Comparison of ENCODE assay signal across 8 cellular contexts in the genomic region with DNA sequence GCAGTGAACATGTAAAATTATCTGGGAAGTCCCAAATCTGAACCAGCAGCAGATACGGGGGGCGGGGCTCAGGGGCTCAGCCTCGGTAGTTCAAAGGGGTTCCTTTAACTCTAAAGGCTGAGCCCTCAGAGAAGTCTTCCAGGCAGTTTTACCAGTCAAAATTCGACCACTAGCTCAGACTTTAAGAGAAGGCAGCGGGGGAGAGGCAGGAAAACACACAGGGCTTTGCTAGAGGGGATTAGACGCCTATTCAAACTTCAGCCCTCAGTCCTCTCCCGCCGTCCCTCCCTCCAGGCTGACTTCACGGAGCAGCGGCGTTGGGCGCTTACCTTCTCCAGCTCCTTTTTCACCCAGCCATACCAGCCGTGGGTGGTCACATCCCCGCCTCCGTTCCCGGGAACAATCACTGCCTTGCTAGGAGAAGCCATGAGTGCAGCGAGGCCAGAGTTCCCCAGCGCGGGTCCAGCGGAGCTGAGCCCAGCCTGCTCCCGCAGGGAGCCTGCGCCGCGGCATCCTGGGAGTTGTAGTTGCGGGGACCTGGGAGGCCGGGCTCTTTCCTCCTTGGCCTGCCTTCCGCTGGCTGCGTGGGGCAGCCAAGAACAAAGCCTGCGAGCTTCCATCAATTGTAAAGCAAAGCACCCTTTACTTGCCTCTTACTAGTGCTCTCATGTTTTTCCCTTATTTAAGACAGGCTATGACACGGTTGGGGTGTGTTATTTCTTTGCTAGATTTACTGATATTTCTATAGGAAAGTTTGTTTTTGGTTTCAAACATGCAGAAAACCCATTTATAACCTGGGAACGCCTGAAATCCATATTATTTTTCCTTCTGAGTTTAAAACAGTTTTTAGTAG. TPM values are rescaled to one million over a fixed set of nuclear protein-coding genes. Genes with fewer than 3 reads are reported as not detected.
DNase-seq lines count a peak whose midpoint lies in the region; ATAC-seq, FAIRE-seq and TF ChIP-seq lines count a peak whose summit lies in the region.

TSS of gene RBBP9 (minus strand) at position 486 of the 853 bp plus-strand sequence. CDS start at position 428, 58 bp downstream.

- WGBS in body of pancreas, 2 donors: 3 to 4% methylated on average over 19 to 31 of the region's 31 CpGs
- WGBS in iPS DF 6.9 (ENCODE audit: insufficient coverage, insufficient read length): no CpG with 5 or more reads among the region's 31 CpGs

- H3K36me3 ChIP-seq in body of pancreas (replicated peaks in 1 of 2; ENCODE audit: insufficient read depth in 1 of 2, low read depth in 2 of 2): peaks cover 0 to 3% of the 10 kb centered on the region in 2 donors
- H3K36me3 ChIP-seq in iPS DF 6.9 (ENCODE audit: control insufficient read depth, insufficient read depth, low read length): no peaks in the 10 kb centered on the region; the same call in 1 of the 2 replicates
- H3K36me3 ChIP-seq in gastrocnemius medialis: peaks cover 0 to 7% of the 10 kb centered on the region in 2 donors

- peak; percentile 36 for FAIRE-seq in TTC549 (lab: Jason Lieb, UNC)

- H3K9me3 ChIP-seq in body of pancreas (no peaks in the 10 kb centered on the region), iPS DF 6.9 (ENCODE audit: control insufficient read depth, insufficient read depth, low read length) (no peaks in the 10 kb centered on the region), gastrocnemius medialis (no peaks in the 10 kb centered on the region)

- TF ChIP-seq POLR2A in body of pancreas (IDR thresholded peaks at IDR 0.05) (peak in 2 of 3 donors; percentile 54), gastrocnemius medialis (IDR thresholded peaks at IDR 0.05) (no peak)

- H3K4me1 ChIP-seq in body of pancreas (peaks cover 13% of the 10 kb centered on the region), iPS DF 6.9 (ENCODE audit: control insufficient read depth, insufficient read depth, low read length) (no peaks in the 10 kb centered on the region), gastrocnemius medialis (peaks cover 9 to 14% of the 10 kb centered on the region in 2 donors)

- ATAC-seq in HG02973 (IDR thresholded peaks at IDR 0.05; ENCODE audit: unreplicated experiment) (peak; percentile 90), body of pancreas (peak; percentile 100), gastrocnemius medialis (peak; percentile 94 to 97)

- TF ChIP-seq CTCF in body of pancreas (IDR thresholded peaks at IDR 0.05) (no peak), gastrocnemius medialis (IDR thresholded peaks at IDR 0.05 in 4 of 5, conservative IDR thresholded peaks at IDR 0.05 in 1 of 5) (no peak)

- in situ Hi-C loops in gastrocnemius medialis (cut with MboI; ENCODE audit: low sequenced_read_pairs in 4 of 4): no loop called here

- intact Hi-C loops in body of pancreas (cut with DNase I) (no loop called here), gastrocnemius medialis (cut with DNase I; ENCODE audit: low total_unique reads) (loop anchor here (1.0 kb wide), 1 partner anchor 10 kb away; the partner anchor contains the start of gene SEC23B)

- no peaks in the 10 kb centered on the region for H3K27me3 ChIP-seq in body of pancreas
- H3K27me3 ChIP-seq in iPS DF 6.9 (ENCODE audit: control insufficient read depth, insufficient read depth, low read length): no peaks in the 10 kb centered on the region
- H3K27me3 ChIP-seq in gastrocnemius medialis: no peaks in the 10 kb centered on the region

- H3K4me3 ChIP-seq in body of pancreas (peak within 1 kb of the TSS; percentile 35 to 72), iPS DF 6.9 (ENCODE audit: low read length) (peak within 1 kb of the TSS; percentile 69), gastrocnemius medialis (peak within 1 kb of the TSS; percentile 70 to 92 (median 88))

- DNase-seq in NK-92 treated with Interleukin-12 subunit alpha and Interleukin-12 subunit beta, amount 100 ng/mL, for 24 hours (lab: John Stamatoyannopoulos, UW): peak; percentile 61
- DNase-seq in NK-92 (lab: John Stamatoyannopoulos, UW; ENCODE audit: unreplicated experiment): no peak
- DNase-seq in NCI-H2081 treated with DMSO at 0.1 percent for 48 hours (lab: John Stamatoyannopoulos, UW): peak; percentile 16
- peak; percentile 85 to 88 (median 88) for DNase-seq in body of pancreas
- peak; percentile 72 for DNase-seq in iPS DF 6.9 (ENCODE audit: low read depth, low spot score)
- DNase-seq in gastrocnemius medialis: peak; percentile 69 to 75

- peak within 1 kb of the TSS in 3 of 4 donors; percentile 19 to 62 (median 58) for H3K27ac ChIP-seq in body of pancreas
- H3K27ac ChIP-seq in iPS DF 6.9 (ENCODE audit: low read length): no peak within 1 kb of the TSS
- peak within 1 kb of the TSS; percentile 67 to 73 (median 72) for H3K27ac ChIP-seq in gastrocnemius medialis

RNA-seq across cellular contexts. Expression of gene RBBP9, which starts in this region (rescaled TPM):
- total RNA-seq in body of pancreas: 1 to 10 TPM; 6.6 to 8.3 TPM
- total RNA-seq in gastrocnemius medialis: 10 to 100 TPM in 1 of 4 donors, 1 to 10 TPM in 3; 3.0 to 17.5 (median 6.1) TPM

Comparison
In these comparisons a context has a peak if more than half of its experiments do, and no peak if none do; other contexts are left out.
1. POLR2A ChIP-seq: peak in body of pancreas (2 of 3); none in gastrocnemius medialis (0 of 2).
2. Peak in every context shown above with its lines, with median percentiles within 50 percentile points of each other: ATAC-seq and H3K4me3 ChIP-seq.